ENCODE assay signal across 8 cellular contexts in the genomic region with DNA sequence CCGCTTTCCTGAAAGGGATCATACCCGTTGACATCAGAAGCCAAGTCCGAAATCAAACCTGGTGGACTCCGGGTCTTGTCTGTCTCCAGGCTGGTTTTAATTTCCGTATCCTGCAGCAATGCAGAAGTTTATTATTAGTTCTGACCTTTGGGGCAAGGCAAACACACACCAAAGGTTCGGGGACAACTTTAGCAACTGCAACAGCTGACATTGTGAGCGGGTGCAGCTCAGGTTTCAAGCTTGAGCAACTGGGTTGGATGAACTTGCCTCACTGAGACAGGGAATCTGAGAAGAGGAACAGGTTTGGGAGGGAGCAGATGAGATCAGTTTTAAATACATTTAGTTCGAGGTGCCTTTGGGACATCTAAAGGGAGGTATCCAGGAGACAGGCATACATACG.
A peak's percentile ranks its signal among the peaks of the same experiment; 100 is the strongest.
DNase-seq lines count a peak whose midpoint lies in the region; ATAC-seq and TF ChIP-seq lines count a peak whose summit lies in the region.

No MANE protein-coding gene starts in this region.

- no peaks in the 10 kb centered on the region for H3K9me3 ChIP-seq in OCI-LY1 (ENCODE audit: low read length)
- no peaks in the 10 kb centered on the region for H3K9me3 ChIP-seq in SK-N-SH

- H3K4me1 ChIP-seq in GM23338 (ENCODE audit: insufficient read depth) (peaks cover 20% of the 10 kb centered on the region), OCI-LY1 (ENCODE audit: insufficient read depth, low read length, severe bottlenecking) (peaks cover 17% of the 10 kb centered on the region), rectal smooth muscle tissue (ENCODE audit: control insufficient read depth, insufficient read depth, low read length) (peaks cover 2% of the 10 kb centered on the region), SK-N-SH (ENCODE audit: control insufficient read depth in 1 of 2, insufficient read depth in 2 of 2, low read depth in 1 of 2, low read length in 1 of 2) (peaks cover 0 to 9% of the 10 kb centered on the region in 2 experiments; a peak in 2 of 4 replicates)

- H3K36me3 ChIP-seq in GM23338 (ENCODE audit: insufficient read depth), result no peaks in the 10 kb centered on the region
- no peaks in the 10 kb centered on the region for H3K36me3 ChIP-seq in OCI-LY1 (ENCODE audit: insufficient read depth, low read length)
- H3K36me3 ChIP-seq in rectal smooth muscle tissue (ENCODE audit: control insufficient read depth, insufficient read depth, low read length), result no peaks in the 10 kb centered on the region
- no peaks in the 10 kb centered on the region for H3K36me3 ChIP-seq in SK-N-SH (replicated peaks in 1 of 2; ENCODE audit: control insufficient read depth in 1 of 2, insufficient read depth in 2 of 2, low read length in 1 of 2)

- no peak overlapping the region for H2AFZ ChIP-seq in GM23338
- no peak overlapping the region for H2AFZ ChIP-seq in OCI-LY1 (ENCODE audit: low read length)
- no peak overlapping the region for H2AFZ ChIP-seq in SK-N-SH (ENCODE audit: low read depth)

- H3K9ac ChIP-seq in OCI-LY1 (ENCODE audit: low read length), result no peak overlapping the region
- H3K9ac ChIP-seq in rectal smooth muscle tissue (ENCODE audit: low read length), result no peak overlapping the region
- no peak overlapping the region for H3K9ac ChIP-seq in SK-N-SH

- peak overlapping the region; percentile 91; the same call in 2 of the 3 replicates for H3K4me3 Mint-ChIP-seq in GM23338

- peak overlapping the region; percentile 81 for H3K27ac Mint-ChIP-seq in GM23338

- peak; percentile 7; the same call in 2 of the 3 replicates for ATAC-seq in GM23338
- ATAC-seq in HG02970 (IDR thresholded peaks at IDR 0.05; ENCODE audit: low FRiP score, unreplicated experiment), result no peak

- H3K36me3 Mint-ChIP-seq in GM23338 (ENCODE audit: low read depth), result no peaks in the 10 kb centered on the region

- TF ChIP-seq RAD21 in SK-N-SH (IDR thresholded peaks at IDR 0.05; ENCODE audit: low read length), result no peak

- peaks cover 32% of the 10 kb centered on the region for H3K4me1 Mint-ChIP-seq in GM23338

- H3K79me2 ChIP-seq in GM23338 (replicated peaks; ENCODE audit: insufficient read depth) (no peaks in the 10 kb centered on the region), OCI-LY1 (ENCODE audit: insufficient read depth, low read length) (no peaks in the 10 kb centered on the region), SK-N-SH (ENCODE audit: insufficient read depth) (no peaks in the 10 kb centered on the region; the same call in 1 of the 2 replicates)

- H3K4me3 ChIP-seq in GM23338, result peak overlapping the region; percentile 55
- no peak overlapping the region for H3K4me3 ChIP-seq in OCI-LY1 (ENCODE audit: low read depth, low read length, poor library complexity, severe bottlenecking)
- H3K4me3 ChIP-seq in epithelial cell of esophagus (ENCODE audit: low read length), result no peak overlapping the region
- no peak overlapping the region for H3K4me3 ChIP-seq in rectal smooth muscle tissue (ENCODE audit: low read length)
- H3K4me3 ChIP-seq in SK-N-SH (ENCODE audit: low read depth in 2 of 2, low read length in 1 of 2), result no peak overlapping the region

- POLR2A ChIA-PET in SK-N-SH (lab: Yijun Ruan, JAX), result interaction anchor here (1.8 to 2.6 kb wide), 2 partner anchors 168 to 281 kb away, joined by 9 to 33 read pairs; a partner anchor contains a TSS

- CTCF ChIA-PET in SK-N-SH (lab: Yijun Ruan, JAX), result interaction anchor here (0.8 to 2.5 kb wide), 7 partner anchors 10 to 359 kb away, joined by 3 to 14 read pairs (median 3); a partner anchor contains a TSS

- H3K27ac ChIP-seq in GM23338 (ENCODE audit: low read depth) (peak overlapping the region; percentile 97; the same call in 1 of the 2 replicates), OCI-LY1 (ENCODE audit: low read depth, low read length, poor library complexity, severe bottlenecking) (peak overlapping the region; percentile 76), rectal smooth muscle tissue (ENCODE audit: low read depth, low read length) (peak overlapping the region; percentile 93), SK-N-SH (ENCODE audit: low read depth in 2 of 2, low read length in 1 of 2) (no peak overlapping the region; a peak in 1 of 4 replicates)

- H3K27me3 ChIP-seq in GM23338 (ENCODE audit: insufficient read depth) (no peaks in the 10 kb centered on the region), OCI-LY1 (ENCODE audit: insufficient read depth, low read length) (no peaks in the 10 kb centered on the region), rectal smooth muscle tissue (ENCODE audit: control insufficient read depth, insufficient read depth, low read length) (no peaks in the 10 kb centered on the region), SK-N-SH (ENCODE audit: insufficient read depth) (no peaks in the 10 kb centered on the region)

- H3F3A ChIP-seq in GM23338 (replicated peaks; ENCODE audit: low read depth) (peaks cover 3% of the 10 kb centered on the region; the same call in 1 of the 2 replicates), OCI-LY1 (ENCODE audit: insufficient read depth, low read length) (no peaks in the 10 kb centered on the region), SK-N-SH (replicated peaks; ENCODE audit: insufficient read depth) (peaks cover 3% of the 10 kb centered on the region)

- no peaks in the 10 kb centered on the region for H3K9me3 Mint-ChIP-seq in GM23338

- no peaks in the 10 kb centered on the region for H3K9me2 ChIP-seq in GM23338 (ENCODE audit: insufficient read depth)
- H3K9me2 ChIP-seq in OCI-LY1 (ENCODE audit: low read depth, low read length), result no peaks in the 10 kb centered on the region
- no peaks in the 10 kb centered on the region for H3K9me2 ChIP-seq in SK-N-SH

- H3K4me2 ChIP-seq in GM23338, result peak overlapping the region; percentile 75
- H3K4me2 ChIP-seq in OCI-LY1 (ENCODE audit: low read length), result peak overlapping the region; percentile 62; the same call in 1 of the 2 replicates
- no peak overlapping the region for H3K4me2 ChIP-seq in SK-N-SH

- no peak for TF ChIP-seq EP300 in SK-N-SH (IDR thresholded peaks at IDR 0.05; ENCODE audit: borderline replicate concordance in 1 of 2, low read depth in 1 of 2, low read length in 1 of 2)

- TF ChIP-seq CTCF in GM23338 (conservative IDR thresholded peaks at IDR 0.05; ENCODE audit: low read depth in 2 of 2) (no peak), OCI-LY1 (IDR thresholded peaks at IDR 0.05; ENCODE audit: low read length) (no peak), epithelial cell of esophagus (IDR thresholded peaks at IDR 0.05; ENCODE audit: insufficient read depth, low read depth, low read length, missing control alignments) (no peak), SK-N-SH (IDR thresholded peaks at IDR 0.05) (no peak)

- no peaks in the 10 kb centered on the region for H3K27me3 Mint-ChIP-seq in GM23338 (ENCODE audit: insufficient read depth, low read depth, poor library complexity)

- no peaks in the 10 kb centered on the region for H4K20me1 ChIP-seq in GM23338 (replicated peaks; ENCODE audit: insufficient read depth)
- no peaks in the 10 kb centered on the region for H4K20me1 ChIP-seq in OCI-LY1 (ENCODE audit: insufficient read depth, low read length)
- H4K20me1 ChIP-seq in SK-N-SH (ENCODE audit: insufficient read depth), result no peaks in the 10 kb centered on the region

- DNase-seq in GM23338 (ENCODE audit: low spot score), result peak; percentile 52
- DNase-seq in epithelial cell of esophagus (ENCODE audit: low read depth), result peak; percentile 65
- DNase-seq in dermis blood vessel endothelial cell, result no peak
- no peak for DNase-seq in SK-N-SH
- DNase-seq in superior temporal gyrus (ENCODE audit: extremely low spot score), result no peak

- 41% methylated on average over 9 of the region's 9 CpGs for WGBS in SK-N-SH (ENCODE audit: low lambda C conversion rate)

TF ChIP-seq in GM23338, 12 proteins besides CTCF, POLR2A, EP300 and RAD21 (continues in another document):
- no peak for TF ChIP-seq ZNF114 (CRISPR knock-in tag; IDR thresholded peaks at IDR 0.05)
- TF ChIP-seq CREB1 (CRISPR knock-in tag; IDR thresholded peaks at IDR 0.05; ENCODE audit: low read depth), result no peak

TF ChIP-seq in SK-N-SH, 30 proteins besides CTCF, POLR2A, EP300 and RAD21 (continues in another document):
- TF ChIP-seq SIN3A (IDR thresholded peaks at IDR 0.05; ENCODE audit: borderline replicate concordance, low read depth, low read length) (no peak), TAF1 (IDR thresholded peaks at IDR 0.05; ENCODE audit: borderline replicate concordance, low read depth, low read length) (no peak), RCOR1 (IDR thresholded peaks at IDR 0.05; ENCODE audit: low read length) (no peak), TCF12 (IDR thresholded peaks at IDR 0.05) (no peak), NFIC (IDR thresholded peaks at IDR 0.05; ENCODE audit: borderline replicate concordance) (no peak), YY1 (IDR thresholded peaks at IDR 0.05; ENCODE audit: low read depth) (no peak), FOXM1 (IDR thresholded peaks at IDR 0.05; ENCODE audit: low read depth) (no peak), ELF1 (IDR thresholded peaks at IDR 0.05) (no peak), RFX5 (IDR thresholded peaks at IDR 0.05; ENCODE audit: low read length) (no peak), EZH2phosphoT487 (IDR thresholded peaks at IDR 0.05; ENCODE audit: borderline replicate concordance, low read depth) (no peak)
- TF ChIP-seq, protein P1, sequence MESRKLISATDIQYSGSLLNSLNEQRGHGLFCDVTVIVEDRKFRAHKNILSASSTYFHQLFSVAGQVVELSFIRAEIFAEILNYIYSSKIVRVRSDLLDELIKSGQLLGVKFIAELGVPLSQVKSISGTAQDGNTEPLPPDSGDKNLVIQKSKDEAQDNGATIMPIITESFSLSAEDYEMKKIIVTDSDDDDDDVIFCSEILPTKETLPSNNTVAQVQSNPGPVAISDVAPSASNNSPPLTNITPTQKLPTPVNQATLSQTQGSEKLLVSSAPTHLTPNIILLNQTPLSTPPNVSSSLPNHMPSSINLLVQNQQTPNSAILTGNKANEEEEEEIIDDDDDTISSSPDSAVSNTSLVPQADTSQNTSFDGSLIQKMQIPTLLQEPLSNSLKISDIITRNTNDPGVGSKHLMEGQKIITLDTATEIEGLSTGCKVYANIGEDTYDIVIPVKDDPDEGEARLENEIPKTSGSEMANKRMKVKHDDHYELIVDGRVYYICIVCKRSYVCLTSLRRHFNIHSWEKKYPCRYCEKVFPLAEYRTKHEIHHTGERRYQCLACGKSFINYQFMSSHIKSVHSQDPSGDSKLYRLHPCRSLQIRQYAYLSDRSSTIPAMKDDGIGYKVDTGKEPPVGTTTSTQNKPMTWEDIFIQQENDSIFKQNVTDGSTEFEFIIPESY (IDR thresholded peaks at IDR 0.05; ENCODE audit: borderline replicate concordance, low read depth), result no peak
- TF ChIP-seq, protein P2, sequence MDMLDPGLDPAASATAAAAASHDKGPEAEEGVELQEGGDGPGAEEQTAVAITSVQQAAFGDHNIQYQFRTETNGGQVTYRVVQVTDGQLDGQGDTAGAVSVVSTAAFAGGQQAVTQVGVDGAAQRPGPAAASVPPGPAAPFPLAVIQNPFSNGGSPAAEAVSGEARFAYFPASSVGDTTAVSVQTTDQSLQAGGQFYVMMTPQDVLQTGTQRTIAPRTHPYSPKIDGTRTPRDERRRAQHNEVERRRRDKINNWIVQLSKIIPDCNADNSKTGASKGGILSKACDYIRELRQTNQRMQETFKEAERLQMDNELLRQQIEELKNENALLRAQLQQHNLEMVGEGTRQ (IDR thresholded peaks at IDR 0.05; ENCODE audit: borderline replicate concordance, low read depth, low read length), result no peak

Comparison
In these comparisons a context has a peak if more than half of its experiments do, and no peak if none do; other contexts are left out.
1. DNase-seq: peak in GM23338 (single experiment) and epithelial cell of esophagus (single experiment); none in dermis blood vessel endothelial cell (single experiment), SK-N-SH (single experiment) and superior temporal gyrus (single experiment).
2. H3K27ac ChIP-seq: peak in GM23338 (single experiment), OCI-LY1 (single experiment) and rectal smooth muscle tissue (single experiment); none in SK-N-SH (0 of 2).